Comparison of ENCODE assay signal across 21 cellular contexts in genomic region chr6:946546-946945, GRCh38.
A peak's percentile ranks its signal among the peaks of the same experiment; 100 is the strongest.
DNase-seq lines count a peak whose midpoint lies in the region; ATAC-seq and TF ChIP-seq lines count a peak whose summit lies in the region.
"Had no signal": no experiment of that assay in that cellular context is flagged by ENCODE, and none has a peak within 500 bp of the region (broad histone marks: within the 10 kb centered on the region; RNA-seq: fewer than 3 reads in every experiment).

No MANE protein-coding gene starts in this region.

- H3K4me3 ChIP-seq in AG10803 (ENCODE audit: low read length): no peak overlapping the region
- no peak overlapping the region for H3K4me3 ChIP-seq in IMR-90 (ENCODE audit: insufficient read depth, low read depth, low read length)
- H3K4me3 ChIP-seq: lung, right atrium auricular region had no signal

- no peak overlapping the region for H2AK5ac ChIP-seq in IMR-90 (ENCODE audit: low read depth, low read length)

- H2BK20ac ChIP-seq in IMR-90 (ENCODE audit: low read depth, low read length): no peak overlapping the region

- H3K9ac ChIP-seq in IMR-90 (ENCODE audit: low read depth, low read length): no peak overlapping the region
- H3K9ac ChIP-seq: SK-N-SH had no signal

- no peak for TF ChIP-seq RAD21 in IMR-90 (IDR thresholded peaks at IDR 0.05; ENCODE audit: low read length)

- DNase-seq in AG10803 (ENCODE audit: low read depth) (peak; percentile 61), IMR-90 (peak; percentile 36), fibroblast of gingiva (ENCODE audit: low read depth) (peak; percentile 79), non-pigmented ciliary epithelial cell (ENCODE audit: low read depth) (peak; percentile 14), cortex of kidney (lab: John Stamatoyannopoulos, UW) (no peak), mesenteric fat pad (ENCODE audit: low spot score) (no peak), activated gamma-delta T cell treated with Interleukin-2 at 50 U/mL for 16 hours (no peak)
- DNase-seq: activated CD8-positive, alpha-beta memory T cell treated with anti-CD3 and anti-CD28 coated beads, Interleukin-2, amount 50 U/mL, for 4 hours; brain microvascular endothelial cell; CD4-positive, alpha-beta memory T cell; DMS 273 treated with DMSO at 0.1 percent for 48 hours; hippocampal formation; NCI-H187; NCI-H526 treated with DMSO at 0.1 percent for 48 hours; nucleus accumbens; SK-N-SH had no signal

- no peak overlapping the region for H2AFZ ChIP-seq in IMR-90 (replicated peaks; ENCODE audit: low read length, poor library complexity)

- POLR2A ChIA-PET in IMR-90 (lab: Charles Lee; ENCODE audit: unreplicated experiment): no interaction called here

- TF ChIP-seq POLR2A in IMR-90 (IDR thresholded peaks at IDR 0.05; ENCODE audit: low read depth, low read length): no peak

- no peak overlapping the region for H3K27ac ChIP-seq in IMR-90 (ENCODE audit: insufficient read depth, low read length)
- H3K27ac ChIP-seq: brain microvascular endothelial cell, right atrium auricular region, RWPE1, VCaP had no signal

- no peak overlapping the region for H2BK120ac ChIP-seq in IMR-90 (ENCODE audit: low read depth, low read length)

- no peak overlapping the region for H3K18ac ChIP-seq in IMR-90 (ENCODE audit: low read depth, low read length)

- intact Hi-C loops in IMR-90 (cut with micrococcal nuclease): no loop called here

- H3K27me3 ChIP-seq in IMR-90 (ENCODE audit: control insufficient read depth, insufficient read depth, low read length): peaks cover 3% of the 10 kb centered on the region; the same call in 1 of the 2 replicates
- H3K27me3 ChIP-seq: brain microvascular endothelial cell, right atrium auricular region had no signal

- H3K9me1 ChIP-seq in IMR-90 (ENCODE audit: insufficient read depth, low read length): no peaks in the 10 kb centered on the region

- peaks cover 4% of the 10 kb centered on the region for H3K9me3 ChIP-seq in IMR-90 (ENCODE audit: control insufficient read depth, insufficient read depth, low read length)
- H3K9me3 ChIP-seq: SK-N-SH had no signal

- no peak for ATAC-seq in IMR-90 (ENCODE audit: low read depth)
- no peak for ATAC-seq in HG03097 (IDR thresholded peaks at IDR 0.05; ENCODE audit: low FRiP score, unreplicated experiment)

- H4K8ac ChIP-seq in IMR-90 (ENCODE audit: low read depth in 2 of 2, low read length in 2 of 2): no peak overlapping the region

- no CpG with 5 or more reads among the region's 3 CpGs for WGBS in IMR-90 (ENCODE audit: extremely low coverage in 2 of 2, insufficient read length in 1 of 2), 2 experiments

- H2AK9ac ChIP-seq in IMR-90 (replicated peaks; ENCODE audit: low read depth, low read length, poor library complexity): no peak overlapping the region

- no TSS peak for BruUV-seq in IMR-90 (replicated peaks; lab: Mats Ljungman, UMichigan)

- H3K14ac ChIP-seq in IMR-90 (replicated peaks; ENCODE audit: low read depth, low read length): no peak overlapping the region

- no peaks in the 10 kb centered on the region for H3K79me1 ChIP-seq in IMR-90 (ENCODE audit: low read depth in 1 of 2, low read length in 2 of 2)

- no peak overlapping the region for H3K23ac ChIP-seq in IMR-90 (ENCODE audit: low read depth, low read length)

- no peak overlapping the region for H4K91ac ChIP-seq in IMR-90 (ENCODE audit: insufficient read depth, low read depth, low read length)

- no peak overlapping the region for H3K4me2 ChIP-seq in IMR-90 (ENCODE audit: low read depth, low read length)
- H3K4me2 ChIP-seq: SK-N-SH had no signal

- no peak overlapping the region for H3K4ac ChIP-seq in IMR-90 (ENCODE audit: low read depth, low read length)

- H4K5ac ChIP-seq in IMR-90 (ENCODE audit: low read depth, low read length): no peak overlapping the region

- CTCF ChIA-PET in IMR-90 (lab: Yijun Ruan, JAX): interaction anchor here (0.9 kb wide), 1 partner anchor 354 kb away, joined by 3 read pairs; no protein-coding TSS in a partner anchor

- no peak overlapping the region for H2BK15ac ChIP-seq in IMR-90 (ENCODE audit: low read depth, low read length)

- H3K4me1 ChIP-seq in IMR-90 (ENCODE audit: control insufficient read depth, insufficient read depth, low read length): no peaks in the 10 kb centered on the region

- no peaks in the 10 kb centered on the region for H4K20me1 ChIP-seq in IMR-90 (ENCODE audit: insufficient read depth, low read length)

- dilution Hi-C loops in IMR-90 (cut with HindIII; ENCODE audit: low sequenced_read_pairs, unreplicated experiment): no loop called here

- TF ChIP-seq CTCF in AG10803 (conservative IDR thresholded peaks at IDR 0.05; ENCODE audit: low read length) (no peak), IMR-90 (conservative IDR thresholded peaks at IDR 0.05; ENCODE audit: low read depth, low read length) (no peak)

- in situ Hi-C loops in IMR-90 (cut with MboI; ENCODE audit: low sequenced_read_pairs): no loop called here

- H3K36me3 ChIP-seq in IMR-90 (ENCODE audit: control insufficient read depth, insufficient read depth, low read length): no peaks in the 10 kb centered on the region
- H3K36me3 ChIP-seq: brain microvascular endothelial cell, right atrium auricular region had no signal

- no peak overlapping the region for H2BK5ac ChIP-seq in IMR-90 (ENCODE audit: low read depth, low read length, poor library complexity, severe bottlenecking)

- H3K56ac ChIP-seq in IMR-90 (ENCODE audit: extremely low read depth, insufficient read depth, low read length): no peak overlapping the region

TF ChIP-seq in IMR-90, 13 proteins besides CTCF, POLR2A, EP300 and RAD21:
- TF ChIP-seq BHLHE40 (IDR thresholded peaks at IDR 0.05; ENCODE audit: low read depth, low read length): no peak
- no peak for TF ChIP-seq CEBPB (IDR thresholded peaks at IDR 0.05; ENCODE audit: low read depth, low read length)
- TF ChIP-seq FOS (IDR thresholded peaks at IDR 0.05; ENCODE audit: low read depth, low read length): no peak
- no peak for TF ChIP-seq MXI1 (IDR thresholded peaks at IDR 0.05; ENCODE audit: borderline replicate concordance, low read depth, low read length)
- no peak for TF ChIP-seq USF2 (IDR thresholded peaks at IDR 0.05; ENCODE audit: low read depth, low read length)
- TF ChIP-seq RCOR1 (IDR thresholded peaks at IDR 0.05; ENCODE audit: insufficient replicate concordance, low read length): no peak
- no peak for TF ChIP-seq SMC3 (IDR thresholded peaks at IDR 0.05; ENCODE audit: low read depth, low read length)

Comparison
In these comparisons a context has a peak if more than half of its experiments do, and no peak if none do; other contexts are left out.
1. DNase-seq: peak in AG10803 (single experiment), IMR-90 (single experiment), fibroblast of gingiva (single experiment) and non-pigmented ciliary epithelial cell (single experiment); none in cortex of kidney (single experiment), mesenteric fat pad (single experiment) and activated gamma-delta T cell treated with Interleukin-2 at 50 U/mL for 16 hours (single experiment).